Comparison of ENCODE assay signal across 14 cellular contexts in the genomic region with DNA sequence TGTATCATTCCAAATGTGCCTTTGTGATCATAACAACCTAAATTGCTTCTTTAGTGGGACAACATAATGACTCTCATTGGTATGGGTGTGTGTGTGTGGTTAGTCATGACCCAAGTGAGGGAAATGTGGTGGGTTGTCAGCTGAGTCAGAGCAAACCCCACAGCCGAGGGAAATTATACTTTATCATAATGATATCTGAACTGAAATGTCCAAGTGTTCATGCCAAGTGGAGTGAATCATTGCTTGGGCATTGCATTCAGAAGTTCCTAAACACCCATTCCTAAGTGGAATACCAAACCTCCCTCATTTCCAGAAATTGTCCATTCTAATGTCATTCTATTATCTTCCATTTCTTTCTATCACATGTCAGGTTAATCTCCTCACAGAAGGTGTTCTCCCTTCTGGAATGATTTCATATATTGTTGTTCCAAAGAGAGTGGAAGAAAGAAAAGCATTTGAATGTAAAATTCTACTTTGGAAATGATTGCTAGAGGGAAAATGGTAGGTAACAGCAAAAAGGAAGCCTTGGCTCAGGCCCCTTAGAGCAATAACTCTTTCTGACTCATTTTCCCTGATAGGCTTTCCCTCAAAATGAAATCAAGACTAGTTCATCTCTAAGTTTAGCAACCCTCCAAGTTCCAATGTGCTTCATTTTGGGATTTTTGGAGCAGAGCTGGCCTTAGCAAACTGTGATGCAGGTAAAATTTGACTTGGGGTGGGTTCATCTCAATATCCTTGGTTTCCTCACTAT.
A peak's percentile ranks its signal among the peaks of the same experiment; 100 is the strongest.
DNase-seq lines count a peak whose midpoint lies in the region; ATAC-seq lines count a peak whose summit lies in the region.
"Had no signal": no experiment of that assay in that cellular context is flagged by ENCODE, and none has a peak within 500 bp of the region (broad histone marks: within the 10 kb centered on the region; RNA-seq: fewer than 3 reads in every experiment).

No MANE protein-coding gene starts in this region.

- peak; percentile 90 for DNase-seq in EL
- DNase-seq in RKO (ENCODE audit: low spot score) = peak; percentile 33
- DNase-seq in epithelial cell of prostate (ENCODE audit: low read depth, low spot score) = peak; percentile 50
- peak; percentile 7 for DNase-seq in occipital lobe (lab: John Stamatoyannopoulos, UW)
- no peak for DNase-seq in NCI-H2196 treated with DMSO at 0.1 percent for 48 hours (lab: John Stamatoyannopoulos, UW; ENCODE audit: unreplicated experiment)
- DNase-seq: activated CD8-positive, alpha-beta memory T cell treated with anti-CD3 and anti-CD28 coated beads for 24 hours; immature natural killer cell; NCI-H1417 treated with DMSO at 0.1 percent for 48 hours; NCI-H82; T-cell had no signal

- H3K27ac ChIP-seq in epithelial cell of prostate = peak overlapping the region; percentile 6

- ATAC-seq in HG02970 (IDR thresholded peaks at IDR 0.05; ENCODE audit: low FRiP score, unreplicated experiment) (no peak), GM21528 (IDR thresholded peaks at IDR 0.05; ENCODE audit: low FRiP score, unreplicated experiment) (no peak), HG02623 (IDR thresholded peaks at IDR 0.05; ENCODE audit: unreplicated experiment) (no peak)
- ATAC-seq: stimulated activated effector memory CD8-positive, alpha-beta T cell treated with anti-CD3 and anti-CD28 coated beads, Interleukin-12 subunit alpha, Interleukin-12 subunit beta, amount 100 ng/mL, for 72 hours; T-cell had no signal
